ENCODE assay signal across 8 cellular contexts in genomic region chr11:776459-777287, GRCh38. TPM values are rescaled to one million over a fixed set of nuclear protein-coding genes. Genes with fewer than 3 reads are reported as not detected.
DNase-seq lines count a peak whose midpoint lies in the region; ATAC-seq and TF ChIP-seq lines count a peak whose summit lies in the region.

No MANE protein-coding gene starts in this region.

- TF ChIP-seq CTCF in vagina (IDR thresholded peaks at IDR 0.05) = no peak

- H3K27me3 ChIP-seq in BLaER1 treated with 17β-estradiol and CSF1 and Interleukin-3, amounts not matched to agents 10 nM and 100 nM = no peaks in the 10 kb centered on the region
- H3K27me3 ChIP-seq in vagina = no peaks in the 10 kb centered on the region

- intact Hi-C loops in vagina (cut with DNase I) = no loop called here

- H3K9me3 ChIP-seq in BLaER1 treated with 17β-estradiol and CSF1 and Interleukin-3, amounts not matched to agents 10 nM and 100 nM (replicated peaks in 1 of 11) = no peaks in the 10 kb centered on the region
- H3K9me3 ChIP-seq in mesodermal cell (ENCODE audit: control insufficient read depth, low read length) (no peaks in the 10 kb centered on the region), vagina (no peaks in the 10 kb centered on the region)

- TF ChIP-seq POLR2A in vagina (IDR thresholded peaks at IDR 0.05) = no peak

- H3K4me3 ChIP-seq in BLaER1 treated with 17β-estradiol and CSF1 and Interleukin-3, amounts not matched to agents 10 nM and 100 nM = peak overlapping the region; percentile 67 to 98 (median 90)
- H3K4me3 ChIP-seq in mesodermal cell (ENCODE audit: extremely low read depth, insufficient read depth, low read length, poor library complexity, severe bottlenecking) (peak overlapping the region; percentile 93), vagina (peak overlapping the region; percentile 80 to 96)

- H3K27ac ChIP-seq in BLaER1 treated with 17β-estradiol and CSF1 and Interleukin-3, amounts not matched to agents 10 nM and 100 nM = peak overlapping the region; percentile 54 to 95 (median 93)
- peak overlapping the region; percentile 86 for H3K27ac ChIP-seq in mesodermal cell (ENCODE audit: low read depth, low read length, severe bottlenecking)
- H3K27ac ChIP-seq in vagina = peak overlapping the region; percentile 87

- ATAC-seq in GM18868 (IDR thresholded peaks at IDR 0.05; ENCODE audit: unreplicated experiment) (peak; percentile 28), HG03095 (IDR thresholded peaks at IDR 0.05; ENCODE audit: unreplicated experiment) (peak; percentile 22)

- H4K20me1 ChIP-seq in BLaER1 treated with 17β-estradiol and CSF1 and Interleukin-3, amounts not matched to agents 10 nM and 100 nM = peaks cover 42 to 85% (median 73%) of the 10 kb centered on the region in 11 experiments

- peaks cover 54 to 68% (median 64%) of the 10 kb centered on the region in 10 experiments for H3K4me1 ChIP-seq in BLaER1 treated with 17β-estradiol and CSF1 and Interleukin-3, amounts not matched to agents 10 nM and 100 nM
- H3K4me1 ChIP-seq in mesodermal cell (ENCODE audit: control insufficient read depth, insufficient read depth, low read length, poor library complexity, severe bottlenecking) = peaks cover 9% of the 10 kb centered on the region
- H3K4me1 ChIP-seq in vagina = peaks cover 35% of the 10 kb centered on the region

- H3K36me3 ChIP-seq in BLaER1 treated with 17β-estradiol and CSF1 and Interleukin-3, amounts not matched to agents 10 nM and 100 nM = peaks cover 37 to 63% (median 47%) of the 10 kb centered on the region in 11 experiments
- H3K36me3 ChIP-seq in mesodermal cell (ENCODE audit: control insufficient read depth, insufficient read depth, low read length) (peaks cover 47% of the 10 kb centered on the region), vagina (peaks cover 0 to 9% of the 10 kb centered on the region in 2 donors)

- H3K9ac ChIP-seq in BLaER1 treated with 17β-estradiol and CSF1 and Interleukin-3, amounts not matched to agents 10 nM and 100 nM = peak overlapping the region; percentile 88 to 98 (median 96)

- DNase-seq in RPMI8226 = peak; percentile 49
- DNase-seq in effector CD4-positive, alpha-beta T cell = peak; percentile 29
- DNase-seq in vagina (ENCODE audit: extremely low spot score in 2 of 2) = no peak
- DNase-seq in NCI-H226 = no peak

- WGBS in mesodermal cell (ENCODE audit: insufficient coverage in 2 of 2), 2 experiments = 0 to 1% methylated on average over 36 to 38 of the region's 68 CpGs

- peak overlapping the region; percentile 82 to 100 (median 97) for H3K4me2 ChIP-seq in BLaER1 treated with 17β-estradiol and CSF1 and Interleukin-3, amounts not matched to agents 10 nM and 100 nM

RNA-seq across cellular contexts. Expression of gene GATD1, which starts 0.6 kb away (rescaled TPM):
- polyA plus RNA-seq in mesodermal cell (2013, experiment 1 of 2) = 22.7 TPM
- 20.8 TPM for polyA plus RNA-seq in mesodermal cell (2013, experiment 2 of 2)
- 33.4 TPM for total RNA-seq in vagina

RNA-seq across cellular contexts. Expression of gene CEND1, which starts 13.2 kb away (rescaled TPM):
- 0.18 TPM for polyA plus RNA-seq in mesodermal cell (2013, experiment 1 of 2)
- polyA plus RNA-seq in mesodermal cell (2013, experiment 2 of 2) = 0.20 TPM
- total RNA-seq in vagina = 1.7 TPM

RNA-seq across cellular contexts. Expression of gene SLC25A22, which starts 21.4 kb away (rescaled TPM):
- polyA plus RNA-seq in mesodermal cell (2013, experiment 1 of 2) = 16.1 TPM
- polyA plus RNA-seq in mesodermal cell (2013, experiment 2 of 2) = 13.2 TPM
- total RNA-seq in vagina = 10.3 TPM

RNA-seq across cellular contexts. Expression of gene PIDD1, which starts 28.4 kb away (rescaled TPM):
- polyA plus RNA-seq in mesodermal cell (2013, experiment 1 of 2) = 21.7 TPM
- polyA plus RNA-seq in mesodermal cell (2013, experiment 2 of 2) = 17.8 TPM
- 16.5 TPM for total RNA-seq in vagina

RNA-seq across cellular contexts. Expression of gene TALDO1, which starts 29.4 kb away (rescaled TPM):
- polyA plus RNA-seq in mesodermal cell (2013, experiment 1 of 2) = 120 TPM
- polyA plus RNA-seq in mesodermal cell (2013, experiment 2 of 2) = 113 TPM
- total RNA-seq in vagina = 158 TPM

Comparison
In these comparisons a context has a peak if more than half of its experiments do, and no peak if none do; other contexts are left out.
1. DNase-seq: peak in RPMI8226 (single experiment) and effector CD4-positive, alpha-beta T cell (single experiment); none in vagina (0 of 2) and NCI-H226 (single experiment).
2. Peak in every context shown above with its lines, with median percentiles within 50 percentile points of each other: H3K27ac ChIP-seq and H3K4me3 ChIP-seq.